26 cellular contexts compared by ENCODE assay signal in genomic region chr3:183837390-183837789, GRCh38. TPM values are rescaled to one million over a fixed set of nuclear protein-coding genes. Genes with fewer than 3 reads are reported as not detected.
DNase-seq lines count a peak whose midpoint lies in the region; ATAC-seq, FAIRE-seq and TF ChIP-seq lines count a peak whose summit lies in the region.
"Had no signal": no experiment of that assay in that cellular context is flagged by ENCODE, and none has a peak within 500 bp of the region (broad histone marks: within the 10 kb centered on the region; RNA-seq: fewer than 3 reads in every experiment).

No MANE protein-coding gene starts in this region.

- no peaks in the 10 kb centered on the region for H3K27me3 Mint-ChIP-seq in activated T-cell treated with anti-CD3 and anti-CD28 coated beads, Interleukin-2, amount 50 U/mL, for 24 hours
- H3K27me3 Mint-ChIP-seq in stimulated activated naive CD8-positive, alpha-beta T cell treated with anti-CD3 and anti-CD28 coated beads, Interleukin-15, Interleukin-2, amounts not matched to agents 100 ng/mL and 50 ng/mL, for 24 hours = no peaks in the 10 kb centered on the region
- H3K27me3 Mint-ChIP-seq: CD4-positive, CD25-positive, alpha-beta regulatory T cell had no signal

- peaks cover 3% of the 10 kb centered on the region for H3K4me1 Mint-ChIP-seq in activated T-cell treated with anti-CD3 and anti-CD28 coated beads, Interleukin-2, amount 50 U/mL, for 24 hours (ENCODE audit: low read depth)
- no peaks in the 10 kb centered on the region for H3K4me1 Mint-ChIP-seq in stimulated activated naive CD8-positive, alpha-beta T cell treated with anti-CD3 and anti-CD28 coated beads, Interleukin-15, Interleukin-2, amounts not matched to agents 100 ng/mL and 50 ng/mL, for 24 hours (ENCODE audit: low read depth)
- no peaks in the 10 kb centered on the region for H3K4me1 Mint-ChIP-seq in stimulated activated effector memory CD8-positive, alpha-beta T cell treated with anti-CD3 and anti-CD28 coated beads, Interleukin-12 subunit alpha, Interleukin-12 subunit beta, amount 100 ng/mL, for 72 hours

- no peak overlapping the region for H3K56ac ChIP-seq in H1 (replicated peaks; ENCODE audit: insufficient read length, low read depth, low read length)

- H3K4me2 ChIP-seq in H1 (ENCODE audit: insufficient read depth in 1 of 2, low read depth in 2 of 2, low read length in 2 of 2) = no peak overlapping the region
- H3K4me2 ChIP-seq: BLaER1, PC-9 had no signal

- no peak overlapping the region for H4K5ac ChIP-seq in H1 (ENCODE audit: insufficient read length, low read depth, low read length)

- no peak for TF ChIP-seq CTCF in H1 (IDR thresholded peaks at IDR 0.05; ENCODE audit: control extremely low read depth in 1 of 3, insufficient read depth in 1 of 3, low read depth in 1 of 3, low read length in 3 of 3)

- H3K27ac Mint-ChIP-seq in activated T-cell treated with anti-CD3 and anti-CD28 coated beads, Interleukin-2, amount 50 U/mL, for 24 hours = peak overlapping the region; percentile 53
- H3K27ac Mint-ChIP-seq in stimulated activated naive CD8-positive, alpha-beta T cell treated with anti-CD3 and anti-CD28 coated beads, Interleukin-15, Interleukin-2, amounts not matched to agents 100 ng/mL and 50 ng/mL, for 24 hours = peak overlapping the region; percentile 59
- peak overlapping the region; percentile 61 for H3K27ac Mint-ChIP-seq in stimulated activated effector memory CD8-positive, alpha-beta T cell treated with anti-CD3 and anti-CD28 coated beads, Interleukin-12 subunit alpha, Interleukin-12 subunit beta, amount 100 ng/mL, for 72 hours
- H3K27ac Mint-ChIP-seq: HFFc6 had no signal

- no peak overlapping the region for H2BK12ac ChIP-seq in H1 (ENCODE audit: low read depth, low read length)

- no peak overlapping the region for H3K23ac ChIP-seq in H1 (ENCODE audit: insufficient read length)

- no peaks in the 10 kb centered on the region for H3K23me2 ChIP-seq in H1 (ENCODE audit: low read depth, low read length)

- WGBS in H1 (ENCODE audit: extremely low coverage in 1 of 2, insufficient coverage in 1 of 2, insufficient read length in 1 of 2, insufficient replicate concordance in 2 of 2, low coverage in 1 of 2, low lambda C conversion rate in 2 of 2, missing lambda C conversion rate in 1 of 2), 2 experiments = 96% methylated on average over 9 of the region's 9 CpGs; no CpG with 5 or more reads in 1 of the 2 experiments

- no peaks in the 10 kb centered on the region for H3K9me3 Mint-ChIP-seq in activated T-cell treated with anti-CD3 and anti-CD28 coated beads, Interleukin-2, amount 50 U/mL, for 24 hours
- no peaks in the 10 kb centered on the region for H3K9me3 Mint-ChIP-seq in stimulated activated naive CD8-positive, alpha-beta T cell treated with anti-CD3 and anti-CD28 coated beads, Interleukin-15, Interleukin-2, amounts not matched to agents 100 ng/mL and 50 ng/mL, for 24 hours
- no peaks in the 10 kb centered on the region for H3K9me3 Mint-ChIP-seq in stimulated activated effector memory CD8-positive, alpha-beta T cell treated with anti-CD3 and anti-CD28 coated beads, Interleukin-12 subunit alpha, Interleukin-12 subunit beta, amount 100 ng/mL, for 72 hours
- H3K9me3 Mint-ChIP-seq: CD4-positive, CD25-positive, alpha-beta regulatory T cell; HFFc6 had no signal

- H4K91ac ChIP-seq in H1 (replicated peaks; ENCODE audit: insufficient read length, low read length) = no peak overlapping the region

- no peaks in the 10 kb centered on the region for H3K4me1 ChIP-seq in H1 (replicated peaks in 1 of 4; ENCODE audit: control insufficient read depth in 3 of 4, insufficient read depth in 4 of 4, low read length in 3 of 4)
- H3K4me1 ChIP-seq: BLaER1, HAP-1, SJSA1 had no signal

- H2BK5ac ChIP-seq in H1 (ENCODE audit: low read depth, low read length) = 0 out of 2 replicates have a peak overlapping the region, but pooled peaks have one; percentile 10

- no peak for TF ChIP-seq EP300 in H1 (IDR thresholded peaks at IDR 0.05; ENCODE audit: borderline replicate concordance in 1 of 2, low read depth in 2 of 2, low read length in 2 of 2)

- H3K79me1 ChIP-seq in H1 (ENCODE audit: low read depth, low read length) = no peaks in the 10 kb centered on the region

- H2BK120ac ChIP-seq in H1 (replicated peaks; ENCODE audit: low read depth, low read length) = no peak overlapping the region

- H3K27me3 ChIP-seq in H1 (replicated peaks in 1 of 4; ENCODE audit: control insufficient read depth in 3 of 4, extremely low read depth in 1 of 4, insufficient read depth in 3 of 4, low read length in 3 of 4) = no peaks in the 10 kb centered on the region
- H3K27me3 ChIP-seq: BLaER1, MG63, SJSA1 had no signal

- no peak overlapping the region for H2BK20ac ChIP-seq in H1 (ENCODE audit: low read length)

- H3K79me2 ChIP-seq in H1 (ENCODE audit: control insufficient read depth in 1 of 2, insufficient read depth in 2 of 2, low read length in 2 of 2) = no peaks in the 10 kb centered on the region

- peaks cover 84% of the 10 kb centered on the region for H3K36me3 Mint-ChIP-seq in activated T-cell treated with anti-CD3 and anti-CD28 coated beads, Interleukin-2, amount 50 U/mL, for 24 hours (ENCODE audit: low read depth)
- H3K36me3 Mint-ChIP-seq in stimulated activated naive CD8-positive, alpha-beta T cell treated with anti-CD3 and anti-CD28 coated beads, Interleukin-15, Interleukin-2, amounts not matched to agents 100 ng/mL and 50 ng/mL, for 24 hours (ENCODE audit: low read depth) = peaks cover 65% of the 10 kb centered on the region
- H3K36me3 Mint-ChIP-seq in stimulated activated effector memory CD8-positive, alpha-beta T cell treated with anti-CD3 and anti-CD28 coated beads, Interleukin-12 subunit alpha, Interleukin-12 subunit beta, amount 100 ng/mL, for 72 hours = peaks cover 100% of the 10 kb centered on the region

- FAIRE-seq in H1 (lab: Jason Lieb, UNC) = no peak
- FAIRE-seq: A204.1, GM12878 had no signal

- no peak overlapping the region for H2BK15ac ChIP-seq in H1 (ENCODE audit: low read length)

- no peak for ATAC-seq in stimulated activated naive CD8-positive, alpha-beta T cell treated with anti-CD3 and anti-CD28 coated beads, Interleukin-15, Interleukin-2, amounts not matched to agents 100 U/mL and 50 U/mL, for 24 hours
- peak; percentile 80 for ATAC-seq in stimulated activated effector memory CD8-positive, alpha-beta T cell treated with anti-CD3 and anti-CD28 coated beads, Interleukin-12 subunit alpha, Interleukin-12 subunit beta, amount 100 ng/mL, for 72 hours
- ATAC-seq: GM12878 had no signal

- no peak overlapping the region for H3K27ac ChIP-seq in H1 (ENCODE audit: low read depth, low read length)
- H3K27ac ChIP-seq: BLaER1, GM23248, PC-9, SJSA1 had no signal

- TF ChIP-seq POLR2A in H1 (IDR thresholded peaks at IDR 0.05; ENCODE audit: control extremely low read depth in 1 of 2, low read depth in 2 of 2, low read length in 2 of 2) = no peak

- no peak overlapping the region for H2AFZ ChIP-seq in H1 (ENCODE audit: low read length)
- H2AFZ ChIP-seq: GM23248, PC-9 had no signal

- no peak overlapping the region for H2AK5ac ChIP-seq in H1 (ENCODE audit: low read depth, low read length)

- no peak overlapping the region for H3K4ac ChIP-seq in H1 (replicated peaks; ENCODE audit: insufficient read length, low read depth, low read length)

- no peak overlapping the region for H3K4me3 ChIP-seq in H1 (ENCODE audit: extremely low read depth in 1 of 4, insufficient read depth in 2 of 4, low read depth in 3 of 4, low read length in 4 of 4)
- H3K4me3 ChIP-seq: BLaER1, GM12878, GM23248, HAP-1, MG63, PC-9, SJSA1 had no signal

- no peak for DNase-seq in activated T-cell treated with anti-CD3 and anti-CD28 coated beads, Interleukin-2, amount 50 U/mL, for 24 hours
- DNase-seq in activated T-cell treated with anti-CD3 and anti-CD28 coated beads, Interleukin-2, amount 50 U/mL, for 1 hour = no peak
- no peak for DNase-seq in stimulated activated naive CD8-positive, alpha-beta T cell treated with anti-CD3 and anti-CD28 coated beads, Interleukin-15, Interleukin-2, amounts not matched to agents 100 U/mL and 50 U/mL, for 24 hours
- DNase-seq in H1 (ENCODE audit: low read depth in 1 of 2, low spot score in 2 of 2) (peak in 1 of 2 experiments; percentile 30), NCI-H446 (lab: John Stamatoyannopoulos, UW) (no peak), D341Med (ENCODE audit: low spot score) (no peak)
- DNase-seq in stimulated activated effector memory CD8-positive, alpha-beta T cell treated with anti-CD3 and anti-CD28 coated beads, Interleukin-12 subunit alpha, Interleukin-12 subunit beta, amount 100 ng/mL, for 72 hours (ENCODE audit: low spot score in 2 of 2) = no peak
- DNase-seq: CD4-positive, CD25-positive, alpha-beta regulatory T cell; DMS53; GDM1; GM23248; HFFc6; IMR-90; KG1; MG63; NCI-H2029; NCI-H446 treated with DMSO at 0.1 percent for 48 hours; NCI-H526 treated with DMSO at 0.1 percent for 48 hours; Right ventricle myocardium superior had no signal

- no peaks in the 10 kb centered on the region for H3K9me3 ChIP-seq in H1 (ENCODE audit: insufficient read depth in 2 of 2, low read depth in 1 of 2, low read length in 1 of 2)
- H3K9me3 ChIP-seq: BLaER1, HAP-1, MG63, SJSA1 had no signal

- no peak overlapping the region for H3K9ac ChIP-seq in H1 (replicated peaks in 1 of 4; ENCODE audit: extremely low read depth in 1 of 4, low read depth in 3 of 4, low read length in 3 of 4)
- H3K9ac ChIP-seq: BLaER1, GM23248 had no signal

- no peak overlapping the region for H3K14ac ChIP-seq in H1 (ENCODE audit: insufficient read length)

- peaks cover 2 to 3% of the 10 kb centered on the region in 2 experiments for H4K20me1 ChIP-seq in H1 (replicated peaks in 1 of 2; ENCODE audit: control insufficient read depth in 1 of 2, insufficient read depth in 2 of 2, low read length in 2 of 2)

- peaks cover 5 to 39% (median 26%) of the 10 kb centered on the region in 4 experiments; a peak in 7 of 8 replicates for H3K36me3 ChIP-seq in H1 (ENCODE audit: control insufficient read depth in 2 of 4, insufficient read depth in 4 of 4, low read length in 3 of 4)

- CTCF ChIA-PET in H1 (lab: Charles Lee; ENCODE audit: partially characterized antibody) = no interaction called here

- H3K18ac ChIP-seq in H1 (ENCODE audit: extremely low read depth, low read length) = no peak overlapping the region

- H4K8ac ChIP-seq in H1 (ENCODE audit: extremely low read depth, insufficient read depth, low read length) = no peak overlapping the region

- no peak overlapping the region for H3K4me3 Mint-ChIP-seq in activated T-cell treated with anti-CD3 and anti-CD28 coated beads, Interleukin-2, amount 50 U/mL, for 24 hours
- H3K4me3 Mint-ChIP-seq in stimulated activated naive CD8-positive, alpha-beta T cell treated with anti-CD3 and anti-CD28 coated beads, Interleukin-15, Interleukin-2, amounts not matched to agents 100 ng/mL and 50 ng/mL, for 24 hours = no peak overlapping the region
- H3K4me3 Mint-ChIP-seq in stimulated activated effector memory CD8-positive, alpha-beta T cell treated with anti-CD3 and anti-CD28 coated beads, Interleukin-12 subunit alpha, Interleukin-12 subunit beta, amount 100 ng/mL, for 72 hours = no peak overlapping the region
- H3K4me3 Mint-ChIP-seq: CD4-positive, CD25-positive, alpha-beta regulatory T cell; HFFc6 had no signal

- no peak for TF ChIP-seq RAD21 in H1 (IDR thresholded peaks at IDR 0.05 in 1 of 2, conservative IDR thresholded peaks at IDR 0.05 in 1 of 2; ENCODE audit: low read depth in 2 of 2, low read length in 2 of 2)

- POLR2A ChIA-PET in H1 (lab: Charles Lee; ENCODE audit: partially characterized antibody) = interaction anchor here (1.0 kb wide), 1 partner anchor 11 kb away, joined by 4 read pairs; no protein-coding TSS in a partner anchor

RNA-seq across cellular contexts. Expression of gene MAP6D1, which starts 12.0 kb away (rescaled TPM):
- total RNA-seq in H1 (2021; fragmentation: NEBNext Ultra II Directional; extraction: Animal tissue kit (Norgen Biotek cat#: 25700)) = 4.1 and 5.2 TPM in 2 replicates
- 4.8 and 5.4 TPM in 2 replicates for polyA plus RNA-seq in H1 (2011; rRNA removed)
- 3.7 TPM for polyA plus RNA-seq in H1 (2011; cell fraction: cytosol; rRNA removed)
- 3.7 TPM for polyA plus RNA-seq in H1 (2011; cell fraction: nucleus; rRNA removed)
- 1.2 to 2.5 TPM (median 2.0 TPM) in 4 replicates for polyA plus RNA-seq in H1 (2012, experiment 1 of 2)
- polyA plus RNA-seq in H1 (2012, experiment 2 of 2) = 4.9 TPM
- polyA plus RNA-seq in H1 (2013, experiment 1 of 2) = 3.4 TPM
- polyA plus RNA-seq in H1 (2013, experiment 2 of 2) = 3.8 TPM
- 0.37 and 0.95 TPM in 2 replicates for polyA minus RNA-seq in H1 (2011; rRNA and poly(A)+ RNA removed)
- polyA minus RNA-seq in H1 (2011; cell fraction: cytosol; rRNA and poly(A)+ RNA removed) = 1.4 TPM
- 1.5 TPM for polyA minus RNA-seq in H1 (2011; cell fraction: nucleus; rRNA and poly(A)+ RNA removed)

RNA-seq across cellular contexts. Expression of gene PARL, which starts 47.3 kb away (rescaled TPM):
- 81.3 and 85.0 TPM in 2 replicates for total RNA-seq in H1 (2021; fragmentation: NEBNext Ultra II Directional; extraction: Animal tissue kit (Norgen Biotek cat#: 25700))
- 37.5 and 62.7 TPM in 2 replicates for polyA plus RNA-seq in H1 (2011; rRNA removed)
- 51.3 TPM for polyA plus RNA-seq in H1 (2011; cell fraction: cytosol; rRNA removed)
- 18.9 TPM for polyA plus RNA-seq in H1 (2011; cell fraction: nucleus; rRNA removed)
- polyA plus RNA-seq in H1 (2012, experiment 1 of 2) = 63.4 to 74.7 TPM (median 68.9 TPM) in 4 replicates
- 40.0 TPM for polyA plus RNA-seq in H1 (2012, experiment 2 of 2)
- polyA plus RNA-seq in H1 (2013, experiment 1 of 2) = 72.3 TPM
- 80.8 TPM for polyA plus RNA-seq in H1 (2013, experiment 2 of 2)
- polyA minus RNA-seq in H1 (2011; rRNA and poly(A)+ RNA removed) = 23.3 and 31.9 TPM in 2 replicates
- polyA minus RNA-seq in H1 (2011; cell fraction: cytosol; rRNA and poly(A)+ RNA removed) = 15.3 TPM
- 13.8 TPM for polyA minus RNA-seq in H1 (2011; cell fraction: nucleus; rRNA and poly(A)+ RNA removed)
